8 cellular contexts compared by ENCODE assay signal in the genomic region with DNA sequence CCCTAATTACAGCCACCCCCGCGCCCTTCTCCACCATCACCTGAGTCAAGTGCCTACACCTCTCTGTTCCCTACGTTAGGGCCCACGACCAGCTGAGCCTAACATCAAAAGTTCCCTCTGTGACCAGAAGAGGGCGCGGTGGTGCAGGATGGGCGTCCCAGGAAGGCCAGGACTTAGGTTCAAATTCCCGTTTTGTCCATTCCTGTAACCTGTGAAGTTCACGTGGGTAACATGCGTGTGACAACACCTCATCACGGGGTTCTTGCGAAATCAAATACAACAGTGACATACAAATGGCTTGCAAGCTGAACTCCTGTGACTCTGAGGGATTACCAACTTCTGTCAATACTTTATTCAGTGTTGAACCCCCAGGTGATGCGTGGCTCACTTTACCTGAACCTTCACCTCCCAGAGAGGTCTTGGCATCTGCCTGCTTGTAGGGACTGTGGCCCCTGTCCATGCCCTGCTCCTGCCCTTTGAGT.
A peak's percentile ranks its signal among the peaks of the same experiment; 100 is the strongest.
DNase-seq lines count a peak whose midpoint lies in the region; TF ChIP-seq lines count a peak whose summit lies in the region.

No MANE protein-coding gene starts in this region.

- peak; percentile 95 for TF ChIP-seq CTCF in brain microvascular endothelial cell (IDR thresholded peaks at IDR 0.05; ENCODE audit: low read depth, low read length, missing control alignments)

- DNase-seq in GM03348 (ENCODE audit: low spot score) (peak; percentile 65), MV-4-11 (lab: John Stamatoyannopoulos, UW) (peak; percentile 50), T-helper 9 cell (peak; percentile 72), brain microvascular endothelial cell (peak; percentile 51), kidney tubule cell (ENCODE audit: low spot score) (peak; percentile 51), OCI-M2 (lab: John Stamatoyannopoulos, UW; ENCODE audit: unreplicated experiment) (no peak), Kasumi-1 (lab: John Stamatoyannopoulos, UW) (no peak)
- peak; percentile 42 to 65 (median 57) for DNase-seq in stimulated activated CD4-positive, alpha-beta T cell treated with anti-CD3 and anti-CD28 coated beads, TNF-alpha, amount 100 ng/mL, for 24 hours (ENCODE audit: low read depth in 3 of 3)

- no peaks in the 10 kb centered on the region for H3K36me3 ChIP-seq in brain microvascular endothelial cell (replicated peaks)

- H3K27ac ChIP-seq in brain microvascular endothelial cell, result peak overlapping the region; percentile 61

- in situ Hi-C loops in brain microvascular endothelial cell (cut with HindIII; ENCODE audit: low pct_ligation_motif_present, low sequenced_read_pairs), result no loop called here

- no peaks in the 10 kb centered on the region for H3K27me3 ChIP-seq in brain microvascular endothelial cell (replicated peaks)

- no peak overlapping the region for H3K4me3 ChIP-seq in brain microvascular endothelial cell (ENCODE audit: low read depth, low read length)

Comparison
In these comparisons a context has a peak if more than half of its experiments do, and no peak if none do; other contexts are left out.
1. DNase-seq: peak in GM03348 (single experiment), MV-4-11 (single experiment), T-helper 9 cell (single experiment), brain microvascular endothelial cell (single experiment), kidney tubule cell (single experiment) and stimulated activated CD4-positive, alpha-beta T cell treated with anti-CD3 and anti-CD28 coated beads, TNF-alpha, amount 100 ng/mL, for 24 hours (3 of 3); none in OCI-M2 (single experiment) and Kasumi-1 (0 of 2).